ENCODE assay signal across 8 cellular contexts in the genomic region with DNA sequence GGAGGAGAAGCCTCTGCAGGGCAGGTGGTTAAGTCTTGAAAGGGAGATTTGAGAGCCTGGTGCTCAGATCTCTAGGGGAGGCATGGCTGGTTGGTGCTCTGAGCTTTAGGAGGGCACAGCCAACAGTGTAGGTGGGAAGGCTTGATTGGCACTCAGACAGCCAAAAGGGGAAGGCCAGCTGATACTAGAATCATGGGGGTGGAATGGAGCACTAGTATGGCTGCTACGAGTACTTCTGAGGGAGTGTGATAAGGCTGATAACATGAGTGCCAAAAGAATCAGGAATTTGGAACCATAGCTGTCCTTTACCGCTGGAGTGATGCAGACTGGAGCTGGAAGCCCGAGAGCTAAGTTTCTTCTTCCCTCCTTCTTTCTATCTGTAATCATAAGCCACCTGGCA.
"Had no signal": no experiment of that assay in that cellular context is flagged by ENCODE, and none has a peak within 500 bp of the region (broad histone marks: within the 10 kb centered on the region; RNA-seq: fewer than 3 reads in every experiment).

No MANE protein-coding gene starts in this region.

- H2AFZ ChIP-seq: GM23338 had no signal

- H3K4me3 ChIP-seq: GM23338, K562 had no signal

- DNase-seq: H9, HCEC 1CT, IMR-90 had no signal

- FAIRE-seq: H1, H54, HTR-8/SVneo had no signal

- H3K4me2 ChIP-seq: GM23338 had no signal

- ATAC-seq: GM23338, K562 had no signal
